Comparison of ENCODE assay signal across 19 cellular contexts in the genomic region with DNA sequence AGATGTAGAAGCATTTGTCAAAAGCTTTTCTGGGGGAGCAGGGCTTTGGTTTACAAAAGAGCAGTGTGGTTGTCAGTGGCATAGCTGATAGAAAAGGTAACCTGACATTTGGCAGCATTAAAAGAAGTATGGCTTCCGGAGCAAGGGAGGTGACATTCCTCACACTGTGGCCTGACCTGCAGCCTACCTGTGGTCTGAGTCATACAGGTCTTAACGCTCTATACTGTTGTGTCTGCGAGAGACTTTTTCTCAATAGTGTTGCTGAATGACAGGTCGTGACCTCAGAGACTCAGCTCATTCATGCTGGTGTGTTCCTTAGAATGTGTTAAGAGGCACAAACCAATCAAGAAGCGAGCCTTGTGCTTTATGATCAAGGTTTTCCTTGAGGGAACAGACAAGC. TPM values are rescaled to one million over a fixed set of nuclear protein-coding genes. Genes with fewer than 3 reads are reported as not detected.
DNase-seq lines count a peak whose midpoint lies in the region; ATAC-seq, FAIRE-seq and TF ChIP-seq lines count a peak whose summit lies in the region.
"Had no signal": no experiment of that assay in that cellular context is flagged by ENCODE, and none has a peak within 500 bp of the region (broad histone marks: within the 10 kb centered on the region; RNA-seq: fewer than 3 reads in every experiment).

No MANE protein-coding gene starts in this region.

- no peak for TF ChIP-seq RAD21 in K562 (CRISPR knock-in tag; conservative IDR thresholded peaks at IDR 0.05 in 1 of 2, IDR thresholded peaks at IDR 0.05 in 1 of 2)

- no peaks in the 10 kb centered on the region for H3K27me3 Mint-ChIP-seq in activated T-cell treated with anti-CD3 and anti-CD28 coated beads, Interleukin-2, amount 50 U/mL, for 72 hours (ENCODE audit: low read depth)
- H3K27me3 Mint-ChIP-seq: CD4-positive, CD25-positive, alpha-beta regulatory T cell had no signal

- POLR2A ChIA-PET in PC-3 (lab: Charles Lee; ENCODE audit: unreplicated experiment) (no interaction called here), K562 (lab: Yijun Ruan, JAX) (interaction anchor here (0.6 to 2.2 kb wide), 5 partner anchors 11 to 131 kb away, joined by 3 to 7 read pairs (median 4); a partner anchor contains a TSS)

- DNase-seq in PC-3 (peak; percentile 35), K562 (ENCODE audit: extremely low read depth in 1 of 4, low spot score in 3 of 4) (no peak), foreskin keratinocyte (peak in 1 of 2 donors; percentile 29), substantia nigra (lab: John Stamatoyannopoulos, UW) (no peak), H54 (ENCODE audit: insufficient read length, low spot score) (no peak)
- no peak for DNase-seq in activated T-cell treated with anti-CD3 and anti-CD28 coated beads, Interleukin-2, amount 50 U/mL, for 72 hours
- DNase-seq: CD4-positive, CD25-positive, alpha-beta regulatory T cell; DMS79; MM.1S; NCI-H1105; NCI-H1694 treated with DMSO at 0.1 percent for 48 hours; NCI-H69; NK-92 treated with Interleukin-12 subunit alpha and Interleukin-12 subunit beta, amount 100 ng/mL, for 24 hours; OCI-M1 had no signal

- in situ Hi-C loops in K562 (cut with MboI): no loop called here

- H3K27me3 ChIP-seq in PC-3 (ENCODE audit: low read length): no peaks in the 10 kb centered on the region
- H3K27me3 ChIP-seq in K562 (ENCODE audit: control insufficient read depth in 2 of 2, insufficient read depth in 2 of 2, low read length in 2 of 2): no peaks in the 10 kb centered on the region
- no peaks in the 10 kb centered on the region for H3K27me3 ChIP-seq in foreskin keratinocyte

- H3F3A ChIP-seq in PC-3 (ENCODE audit: low read length, unreplicated experiment): no peaks in the 10 kb centered on the region

- H3K36me3 ChIP-seq in PC-3 (ENCODE audit: low read depth, low read length): peaks cover 34% of the 10 kb centered on the region
- 0 out of 3 replicates have a peak, but pooled peaks cover 4% of the 10 kb centered on the region for H3K36me3 ChIP-seq in K562 (ENCODE audit: control insufficient read depth, insufficient read depth, low read length)

- no peaks in the 10 kb centered on the region for H3K9me3 Mint-ChIP-seq in activated T-cell treated with anti-CD3 and anti-CD28 coated beads, Interleukin-2, amount 50 U/mL, for 72 hours
- H3K9me3 Mint-ChIP-seq: CD4-positive, CD25-positive, alpha-beta regulatory T cell had no signal

- H3K4me1 ChIP-seq in PC-3 (ENCODE audit: insufficient read depth, low read length) (no peaks in the 10 kb centered on the region), K562 (replicated peaks in 1 of 2; ENCODE audit: control insufficient read depth in 2 of 2, insufficient read depth in 2 of 2, low read length in 2 of 2) (peaks cover 0 to 5% of the 10 kb centered on the region in 2 experiments; a peak in 1 of 5 replicates), foreskin keratinocyte (no peaks in the 10 kb centered on the region)

- no peak overlapping the region for H3K27ac Mint-ChIP-seq in activated T-cell treated with anti-CD3 and anti-CD28 coated beads, Interleukin-2, amount 50 U/mL, for 72 hours
- H3K27ac Mint-ChIP-seq: CD4-positive, CD25-positive, alpha-beta regulatory T cell had no signal

- no TSS peak for BruUV-seq in PC-3 (replicated peaks; lab: Mats Ljungman, UMichigan)
- no TSS peak for BruUV-seq in K562 (replicated peaks; lab: Mats Ljungman, UMichigan)

- H2AFZ ChIP-seq in PC-3 (ENCODE audit: low read length) (no peak overlapping the region), K562 (ENCODE audit: low read depth, low read length) (no peak overlapping the region)

- H3K4me2 ChIP-seq in PC-3 (ENCODE audit: low read length): no peak overlapping the region
- no peak overlapping the region for H3K4me2 ChIP-seq in K562 (ENCODE audit: insufficient read depth, low read length)

- H3K4me3 ChIP-seq in PC-3 (ENCODE audit: low read length): no peak overlapping the region
- H3K4me3 ChIP-seq in K562: no peak overlapping the region
- H3K4me3 ChIP-seq: GM12878 had no signal

- no peak for TF ChIP-seq EP300 in K562 (IDR thresholded peaks at IDR 0.05; ENCODE audit: low read length)

- peaks cover 12 to 46% of the 10 kb centered on the region in 2 donors for H3K36me3 Mint-ChIP-seq in activated T-cell treated with anti-CD3 and anti-CD28 coated beads, Interleukin-2, amount 50 U/mL, for 72 hours (ENCODE audit: insufficient read depth in 2 of 2)
- H3K36me3 Mint-ChIP-seq: CD4-positive, CD25-positive, alpha-beta regulatory T cell had no signal

- CTCF ChIA-PET in PC-3 (lab: Charles Lee): interaction anchor here (1.1 kb wide), 1 partner anchor 120 kb away, joined by 3 read pairs; no protein-coding TSS in a partner anchor
- CTCF ChIA-PET in K562 (lab: Yijun Ruan, JAX; ENCODE audit: low intra/inter-chr PET ratio): no interaction called here

- no peaks in the 10 kb centered on the region for H4K20me1 ChIP-seq in PC-3 (ENCODE audit: low read length)
- peaks cover 22% of the 10 kb centered on the region; the same call in 1 of the 2 replicates for H4K20me1 ChIP-seq in K562 (replicated peaks; ENCODE audit: control insufficient read depth, insufficient read depth, low read length)

- TF ChIP-seq CTCF in PC-3 (conservative IDR thresholded peaks at IDR 0.05; ENCODE audit: low read depth, low read length) (no peak), K562 (IDR thresholded peaks at IDR 0.05 in 2 of 3, conservative IDR thresholded peaks at IDR 0.05 in 1 of 3; ENCODE audit: insufficient read depth in 2 of 3, low read depth in 1 of 3, low read length in 3 of 3) (no peak), foreskin keratinocyte (conservative IDR thresholded peaks at IDR 0.05) (no peak)

- TF ChIP-seq POLR2A in K562 (conservative IDR thresholded peaks at IDR 0.05) (no peak), H54 (IDR thresholded peaks at IDR 0.05; ENCODE audit: low read depth, low read length) (no peak)

- intact Hi-C loops in PC-3 (cut with micrococcal nuclease): no loop called here
- intact Hi-C loops in K562 (cut with micrococcal nuclease): no loop called here

- H3K9ac ChIP-seq in PC-3 (ENCODE audit: low read length): no peak overlapping the region
- H3K9ac ChIP-seq in K562 (ENCODE audit: insufficient read depth in 1 of 2, low read depth in 2 of 2, low read length in 2 of 2): no peak overlapping the region

- H3K27ac ChIP-seq in PC-3 (ENCODE audit: low read length) (no peak overlapping the region), K562 (ENCODE audit: extremely low read depth, low read depth, low read length) (no peak overlapping the region), foreskin keratinocyte (no peak overlapping the region), substantia nigra (ENCODE audit: low read depth, low read length, poor library complexity, severe bottlenecking) (peak overlapping the region; percentile 96)
- H3K27ac ChIP-seq: HL-60 had no signal

- FAIRE-seq in K562 (lab: Jason Lieb, UNC): no peak
- FAIRE-seq in H54 (lab: Jason Lieb, UNC): no peak
- FAIRE-seq: GM12878, GM18507 had no signal

- no peaks in the 10 kb centered on the region for H3K9me2 ChIP-seq in PC-3 (replicated peaks; ENCODE audit: low read length)

- no peaks in the 10 kb centered on the region for H3K4me1 Mint-ChIP-seq in activated T-cell treated with anti-CD3 and anti-CD28 coated beads, Interleukin-2, amount 50 U/mL, for 72 hours (ENCODE audit: low read depth)
- H3K4me1 Mint-ChIP-seq: CD4-positive, CD25-positive, alpha-beta regulatory T cell had no signal

- ATAC-seq in PC-3 (no peak), K562 (no peak), foreskin keratinocyte (peak; percentile 19), HG03039 (IDR thresholded peaks at IDR 0.05; ENCODE audit: unreplicated experiment) (no peak)
- no peak for ATAC-seq in activated T-cell treated with anti-CD3 and anti-CD28 coated beads, Interleukin-2, amount 50 U/mL, for 72 hours (replicated peaks in 1 of 2)
- ATAC-seq: GM12878 had no signal

- H3K9me3 ChIP-seq in PC-3 (ENCODE audit: low read length): no peaks in the 10 kb centered on the region
- H3K9me3 ChIP-seq in K562 (replicated peaks; ENCODE audit: control insufficient read depth, insufficient read depth, low read depth, low read length): 0 out of 2 replicates have a peak, but pooled peaks cover 3% of the 10 kb centered on the region

- H3K4me3 Mint-ChIP-seq in activated T-cell treated with anti-CD3 and anti-CD28 coated beads, Interleukin-2, amount 50 U/mL, for 72 hours: no peak overlapping the region
- H3K4me3 Mint-ChIP-seq: CD4-positive, CD25-positive, alpha-beta regulatory T cell had no signal

- H3K79me2 ChIP-seq in PC-3 (ENCODE audit: low read length): no peaks in the 10 kb centered on the region
- no peaks in the 10 kb centered on the region for H3K79me2 ChIP-seq in K562 (ENCODE audit: control insufficient read depth, insufficient read depth, low read length)

- WGBS in K562 (ENCODE audit: insufficient coverage, low coverage, missing lambda C conversion rate): 40% methylated on average over 5 of the region's 5 CpGs

- H3K9me1 ChIP-seq in K562 (ENCODE audit: control insufficient read depth, insufficient read depth, low read length): no peaks in the 10 kb centered on the region

RNA-seq across cellular contexts. Expression of a gene that starts 19.3 kb away (rescaled TPM):
- total RNA-seq in PC-3 (2014; rRNA removed): 134 and 155 TPM in 2 replicates
- total RNA-seq in K562 (2011; cell fraction: chromatin; rRNA removed; ENCODE audit: low replicate concordance): 36.0 and 39.7 TPM in 2 replicates
- 29.1 and 29.2 TPM in 2 replicates for total RNA-seq in K562 (2011; cell fraction: nucleolus; rRNA removed)
- total RNA-seq in K562 (2011; cell fraction: nucleoplasm; rRNA removed): 31.7 TPM in 2 replicates
- 59.3 and 65.5 TPM in 2 replicates for total RNA-seq in K562 (2014; rRNA removed)
- 36.2 and 36.8 TPM in 2 replicates for total RNA-seq in K562 (2014; rRNA removed; fragmentation: Illumina TruSeq; extraction: Trizol)
- total RNA-seq in K562 (2015; rRNA removed; fragmentation: Illumina TruSeq; extraction: Trizol): 12.1 and 12.9 TPM in 2 replicates
- 61.6 and 78.8 TPM in 2 replicates for total RNA-seq in K562 (2021)
- 6.7 and 25.1 TPM in 2 replicates for polyA plus RNA-seq in K562 (2011; rRNA removed)
- 7.6 and 14.9 TPM in 2 replicates for polyA plus RNA-seq in K562 (2011; cell fraction: cytosol; rRNA removed)
- polyA plus RNA-seq in K562 (2011; cell fraction: nucleus; rRNA removed): 12.3 and 25.6 TPM in 2 replicates
- polyA plus RNA-seq in K562 (2012): 40.8 and 809 TPM in 2 replicates
- 57.9 and 63.6 TPM in 2 replicates for polyA plus RNA-seq in K562 (2014; fragmentation: Illumina TruSeq; extraction: Trizol)
- polyA plus RNA-seq in K562 (2014; fragmentation: Nextera tagmentation; extraction: Ambion mirVana): 10 to 100 TPM in 1 of 2 experiments, 1 to 10 TPM in 1; 8.6 to 14.7 TPM
- polyA plus RNA-seq in K562 (2014; rRNA removed): 71.5 and 84.2 TPM in 2 replicates
- polyA minus RNA-seq in K562 (2011; rRNA and poly(A)+ RNA removed): 11.2 and 33.6 TPM in 2 replicates
- 5.7 and 28.2 TPM in 2 replicates for polyA minus RNA-seq in K562 (2011; cell fraction: cytosol; rRNA and poly(A)+ RNA removed)
- polyA minus RNA-seq in K562 (2011; cell fraction: nucleus; rRNA and poly(A)+ RNA removed): 7.8 and 23.7 TPM in 2 replicates
- 104 and 195 TPM in 2 replicates for total RNA-seq in foreskin keratinocyte
- 121 and 247 TPM in 2 replicates for polyA plus RNA-seq in foreskin keratinocyte
- 100 to 1,000 TPM; 431 to 452 TPM for total RNA-seq in activated T-cell treated with anti-CD3 and anti-CD28 coated beads, Interleukin-2, amount 50 U/mL, for 72 hours

RNA-seq across cellular contexts. Expression of a gene that starts 37.6 kb away (rescaled TPM):
- total RNA-seq in PC-3 (2014; rRNA removed) (not detected in 2 replicates), K562 (2014; rRNA removed) (not detected in 2 replicates), K562 (2014; rRNA removed; fragmentation: Illumina TruSeq; extraction: Trizol) (not detected in 2 replicates), K562 (2015; rRNA removed; fragmentation: Illumina TruSeq; extraction: Trizol) (not detected in 2 replicates), K562 (2021) (0.13 and 0.18 TPM in 2 replicates), foreskin keratinocyte (not detected in 2 replicates)
- total RNA-seq in K562 (2011; cell fraction: chromatin; rRNA removed; ENCODE audit: low replicate concordance): not detected in 2 replicates
- total RNA-seq in K562 (2011; cell fraction: nucleolus; rRNA removed): not detected in 2 replicates
- not detected in 2 replicates for total RNA-seq in K562 (2011; cell fraction: nucleoplasm; rRNA removed)
- polyA plus RNA-seq in K562 (2011; rRNA removed) (not detected in 2 replicates), K562 (2014; fragmentation: Illumina TruSeq; extraction: Trizol) (not detected in 2 replicates), K562 (2014; fragmentation: Nextera tagmentation; extraction: Ambion mirVana) (not detected), K562 (2014; rRNA removed) (not detected in 2 replicates), foreskin keratinocyte (not detected in 2 replicates)
- polyA plus RNA-seq in K562 (2011; cell fraction: cytosol; rRNA removed): not detected in 2 replicates
- polyA plus RNA-seq in K562 (2011; cell fraction: nucleus; rRNA removed): not detected in 2 replicates
- not detected in 2 replicates for polyA plus RNA-seq in K562 (2012)
- not detected in 2 replicates for polyA minus RNA-seq in K562 (2011; rRNA and poly(A)+ RNA removed)
- not detected in 2 replicates for polyA minus RNA-seq in K562 (2011; cell fraction: cytosol; rRNA and poly(A)+ RNA removed)
- not detected in 2 replicates for polyA minus RNA-seq in K562 (2011; cell fraction: nucleus; rRNA and poly(A)+ RNA removed)
- total RNA-seq in activated T-cell treated with anti-CD3 and anti-CD28 coated beads, Interleukin-2, amount 50 U/mL, for 72 hours: not detected
- total RNA-seq: CD4-positive, CD25-positive, alpha-beta regulatory T cell; G401 had no signal
- polyA plus RNA-seq: CD4-positive, CD25-positive, alpha-beta regulatory T cell; GM12878 had no signal
